Comparison of ENCODE assay signal across 12 cellular contexts in the genomic region with DNA sequence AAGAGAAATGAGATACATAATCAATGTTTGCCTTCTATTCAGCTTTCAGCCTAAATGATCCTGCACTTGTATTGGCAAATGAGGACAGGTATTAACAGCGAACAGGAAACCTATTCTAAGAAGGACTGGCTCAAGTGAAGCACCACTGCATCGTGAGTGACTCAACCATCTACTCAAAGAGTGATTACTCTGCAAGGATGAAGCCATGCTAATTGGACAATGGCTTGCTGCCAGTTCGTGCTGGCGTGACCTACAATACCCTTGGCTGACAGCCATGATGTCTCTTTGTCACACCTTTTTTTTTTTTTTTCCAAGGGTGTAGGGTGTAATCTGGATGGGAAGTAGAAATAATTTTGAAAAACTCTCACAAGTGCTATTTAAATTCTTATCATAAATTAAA.
DNase-seq lines count a peak whose midpoint lies in the region; ATAC-seq and TF ChIP-seq lines count a peak whose summit lies in the region.
"Had no signal": no experiment of that assay in that cellular context is flagged by ENCODE, and none has a peak within 500 bp of the region (broad histone marks: within the 10 kb centered on the region; RNA-seq: fewer than 3 reads in every experiment).

No MANE protein-coding gene starts in this region.

- H3K36me3 ChIP-seq in colonic mucosa (no peaks in the 10 kb centered on the region), stomach (no peaks in the 10 kb centered on the region), lower lobe of right lung (no peaks in the 10 kb centered on the region), osteoblast (ENCODE audit: insufficient read depth, low read length) (no peaks in the 10 kb centered on the region)
- H3K36me3 ChIP-seq: neutrophil, suprapubic skin had no signal

- no peaks in the 10 kb centered on the region for H3K27me3 Mint-ChIP-seq in activated T-cell treated with anti-CD3 and anti-CD28 coated beads, Interleukin-2, amount 50 U/mL, for 24 hours
- no peaks in the 10 kb centered on the region for H3K27me3 Mint-ChIP-seq in activated T-cell treated with anti-CD3 and anti-CD28 coated beads, Interleukin-2, amount 50 U/mL, for 4 hours (ENCODE audit: low read depth)
- H3K27me3 Mint-ChIP-seq: T-cell had no signal

- H3K36me3 Mint-ChIP-seq in activated T-cell treated with anti-CD3 and anti-CD28 coated beads, Interleukin-2, amount 50 U/mL, for 24 hours (ENCODE audit: low read depth), result no peaks in the 10 kb centered on the region
- H3K36me3 Mint-ChIP-seq in activated T-cell treated with anti-CD3 and anti-CD28 coated beads, Interleukin-2, amount 50 U/mL, for 4 hours (ENCODE audit: insufficient read depth), result peaks cover 39% of the 10 kb centered on the region

- intact Hi-C loops in colonic mucosa (cut with DNase I), result no loop called here
- intact Hi-C loops in stomach (cut with DNase I; ENCODE audit: low total_unique reads), result no loop called here
- intact Hi-C loops in lower lobe of right lung (cut with DNase I), result no loop called here

- TF ChIP-seq POLR2A in stomach (IDR thresholded peaks at IDR 0.05), result no peak

- no peaks in the 10 kb centered on the region for H3K4me1 ChIP-seq in colonic mucosa
- peaks cover 0 to 15% (median 5%) of the 10 kb centered on the region in 4 donors for H3K4me1 ChIP-seq in stomach
- peaks cover 17% of the 10 kb centered on the region for H3K4me1 ChIP-seq in lower lobe of right lung
- peaks cover 20% of the 10 kb centered on the region for H3K4me1 ChIP-seq in osteoblast (ENCODE audit: insufficient read depth, low read length)
- H3K4me1 ChIP-seq: BLaER1 had no signal

- H2AFZ ChIP-seq in osteoblast (ENCODE audit: low read length), result no peak overlapping the region

- no peak overlapping the region for H3K4me2 ChIP-seq in osteoblast (ENCODE audit: insufficient read depth, low read length)
- H3K4me2 ChIP-seq: BLaER1 had no signal

- no peak overlapping the region for H3K27ac ChIP-seq in colonic mucosa
- no peak overlapping the region for H3K27ac ChIP-seq in stomach
- H3K27ac ChIP-seq in lower lobe of right lung, result no peak overlapping the region
- H3K27ac ChIP-seq in osteoblast (ENCODE audit: low read depth, low read length), result no peak overlapping the region
- H3K27ac ChIP-seq: BLaER1, suprapubic skin had no signal

- ATAC-seq in activated T-cell treated with anti-CD3 and anti-CD28 coated beads, Interleukin-2, amount 50 U/mL, for 4 hours, result no peak
- ATAC-seq in HG02870 (IDR thresholded peaks at IDR 0.05; ENCODE audit: unreplicated experiment), result no peak
- no peak for ATAC-seq in lower lobe of right lung
- ATAC-seq: T-cell had no signal

- DNase-seq in activated T-cell treated with anti-CD3 and anti-CD28 coated beads, Interleukin-2, amount 50 U/mL, for 24 hours, result no peak
- no peak for DNase-seq in activated T-cell treated with anti-CD3 and anti-CD28 coated beads, Interleukin-2, amount 50 U/mL, for 4 hours
- DNase-seq in NCI-H774 (lab: John Stamatoyannopoulos, UW) (peak; percentile 96), colonic mucosa (peak; percentile 85), stomach (peak; percentile 63), lower lobe of right lung (no peak), osteoblast (ENCODE audit: insufficient read length, low spot score, missing footprints) (no peak)

- H4K20me1 ChIP-seq in osteoblast (ENCODE audit: insufficient read depth, low read length), result no peaks in the 10 kb centered on the region

- no peak overlapping the region for H3K4me3 ChIP-seq in colonic mucosa
- no peak overlapping the region for H3K4me3 ChIP-seq in stomach
- H3K4me3 ChIP-seq in lower lobe of right lung, result no peak overlapping the region
- H3K4me3 ChIP-seq in osteoblast (ENCODE audit: insufficient read depth, low read length), result no peak overlapping the region
- H3K4me3 ChIP-seq: BLaER1, suprapubic skin had no signal

- H3K9me3 Mint-ChIP-seq in activated T-cell treated with anti-CD3 and anti-CD28 coated beads, Interleukin-2, amount 50 U/mL, for 24 hours, result peaks cover 2% of the 10 kb centered on the region
- no peaks in the 10 kb centered on the region for H3K9me3 Mint-ChIP-seq in activated T-cell treated with anti-CD3 and anti-CD28 coated beads, Interleukin-2, amount 50 U/mL, for 4 hours
- H3K9me3 Mint-ChIP-seq: T-cell had no signal

- no peak for TF ChIP-seq EP300 in stomach (IDR thresholded peaks at IDR 0.05)

- H3K9me3 ChIP-seq in colonic mucosa (no peaks in the 10 kb centered on the region), stomach (no peaks in the 10 kb centered on the region), lower lobe of right lung (no peaks in the 10 kb centered on the region), osteoblast (ENCODE audit: low read depth, low read length) (no peaks in the 10 kb centered on the region)
- H3K9me3 ChIP-seq: BLaER1, neutrophil, suprapubic skin had no signal

- WGBS in stomach, 5 donors, result 15 to 46% (median 24%) methylated on average over 4 of the region's 4 CpGs

- no peak for TF ChIP-seq CTCF in colonic mucosa (IDR thresholded peaks at IDR 0.05)
- no peak for TF ChIP-seq CTCF in stomach (IDR thresholded peaks at IDR 0.05)
- TF ChIP-seq CTCF in lower lobe of right lung (IDR thresholded peaks at IDR 0.05), result no peak
- TF ChIP-seq CTCF in osteoblast (IDR thresholded peaks at IDR 0.05; ENCODE audit: extremely low read depth, low read depth, low read length), result no peak

- H3K9ac ChIP-seq in colonic mucosa (ENCODE audit: low read depth in 2 of 2, low read length in 2 of 2), result no peak overlapping the region
- H3K9ac ChIP-seq: BLaER1 had no signal

- peak overlapping the region; percentile 63 for H3K27ac Mint-ChIP-seq in activated T-cell treated with anti-CD3 and anti-CD28 coated beads, Interleukin-2, amount 50 U/mL, for 24 hours
- H3K27ac Mint-ChIP-seq: T-cell had no signal

- H3K79me2 ChIP-seq in osteoblast (ENCODE audit: insufficient read depth, low read length), result no peaks in the 10 kb centered on the region

- H3K27me3 ChIP-seq in colonic mucosa (no peaks in the 10 kb centered on the region), stomach (no peaks in the 10 kb centered on the region), lower lobe of right lung (ENCODE audit: low read depth) (no peaks in the 10 kb centered on the region), osteoblast (ENCODE audit: insufficient read depth, low read length) (no peaks in the 10 kb centered on the region)
- H3K27me3 ChIP-seq: BLaER1, neutrophil, suprapubic skin had no signal

- no peak overlapping the region for H3K4me3 Mint-ChIP-seq in activated T-cell treated with anti-CD3 and anti-CD28 coated beads, Interleukin-2, amount 50 U/mL, for 24 hours
- no peak overlapping the region for H3K4me3 Mint-ChIP-seq in activated T-cell treated with anti-CD3 and anti-CD28 coated beads, Interleukin-2, amount 50 U/mL, for 4 hours
- H3K4me3 Mint-ChIP-seq: T-cell had no signal

- peaks cover 49% of the 10 kb centered on the region for H3K4me1 Mint-ChIP-seq in activated T-cell treated with anti-CD3 and anti-CD28 coated beads, Interleukin-2, amount 50 U/mL, for 24 hours (ENCODE audit: low read depth)
- H3K4me1 Mint-ChIP-seq in activated T-cell treated with anti-CD3 and anti-CD28 coated beads, Interleukin-2, amount 50 U/mL, for 4 hours (ENCODE audit: low read depth), result peaks cover 28% of the 10 kb centered on the region

Comparison
In these comparisons a context has a peak if more than half of its experiments do, and no peak if none do; other contexts are left out.
1. DNase-seq: peak in NCI-H774 (single experiment), colonic mucosa (single experiment) and stomach (single experiment); none in activated T-cell treated with anti-CD3 and anti-CD28 coated beads, Interleukin-2, amount 50 U/mL, for 24 hours (single experiment), activated T-cell treated with anti-CD3 and anti-CD28 coated beads, Interleukin-2, amount 50 U/mL, for 4 hours (single experiment), lower lobe of right lung (single experiment) and osteoblast (single experiment).